ENCODE assay signal across 22 cellular contexts in genomic region chr2:182142062-182142461, GRCh38.
DNase-seq lines count a peak whose midpoint lies in the region; ATAC-seq and TF ChIP-seq lines count a peak whose summit lies in the region.
"Had no signal": no experiment of that assay in that cellular context is flagged by ENCODE, and none has a peak within 500 bp of the region (broad histone marks: within the 10 kb centered on the region; RNA-seq: fewer than 3 reads in every experiment).

No MANE protein-coding gene starts in this region.

- H3K27me3 Mint-ChIP-seq in progenitor cell of endocrine pancreas = no peaks in the 10 kb centered on the region
- H3K27me3 Mint-ChIP-seq: CD4-positive, CD25-positive, alpha-beta regulatory T cell; IgD-negative memory B cell had no signal

- ATAC-seq in left ventricle myocardium superior = peak; percentile 29
- no peak for ATAC-seq in Right ventricle myocardium inferior
- no peak for ATAC-seq in SK-N-SH treated with all-trans-retinoic acid at 6 μM for 48 hours
- no peak for ATAC-seq in GM18520 (IDR thresholded peaks at IDR 0.05; ENCODE audit: unreplicated experiment)
- ATAC-seq: A549 had no signal

- no peaks in the 10 kb centered on the region for H3K36me3 Mint-ChIP-seq in progenitor cell of endocrine pancreas (ENCODE audit: insufficient read depth)
- H3K36me3 Mint-ChIP-seq: CD4-positive, CD25-positive, alpha-beta regulatory T cell; IgD-negative memory B cell had no signal

- peak overlapping the region; percentile 18 for H3K27ac Mint-ChIP-seq in progenitor cell of endocrine pancreas
- H3K27ac Mint-ChIP-seq: CD4-positive, CD25-positive, alpha-beta regulatory T cell; IgD-negative memory B cell had no signal

- intact Hi-C loops in left ventricle myocardium superior (cut with micrococcal nuclease) = no loop called here
- intact Hi-C loops in Right ventricle myocardium inferior (cut with DNase I) = no loop called here
- intact Hi-C loops in tibial artery (cut with DNase I; ENCODE audit: low total_unique reads) = no loop called here

- no peaks in the 10 kb centered on the region for H3K36me3 ChIP-seq in tibial artery
- H3K36me3 ChIP-seq: BE2C had no signal

- TF ChIP-seq CTCF in fibroblast of pulmonary artery (IDR thresholded peaks at IDR 0.05; ENCODE audit: low read length, missing control alignments) = no peak
- TF ChIP-seq CTCF in progenitor cell of endocrine pancreas (IDR thresholded peaks at IDR 0.05; ENCODE audit: unreplicated experiment) = no peak
- TF ChIP-seq CTCF in tibial artery (IDR thresholded peaks at IDR 0.05) = no peak

- peaks cover 0 to 19% (median 5%) of the 10 kb centered on the region in 4 donors for H3K4me1 ChIP-seq in tibial artery
- H3K4me1 ChIP-seq: A549, BE2C had no signal

- H3K9me3 Mint-ChIP-seq in progenitor cell of endocrine pancreas (ENCODE audit: low read depth) = no peaks in the 10 kb centered on the region
- H3K9me3 Mint-ChIP-seq: CD4-positive, CD25-positive, alpha-beta regulatory T cell had no signal

- no peaks in the 10 kb centered on the region for H3K9me3 ChIP-seq in tibial artery
- H3K9me3 ChIP-seq: A549, BE2C had no signal

- H3K4me3 ChIP-seq in fibroblast of pulmonary artery (replicated peaks; ENCODE audit: low read depth, low read length) (no peak overlapping the region), tibial artery (no peak overlapping the region)
- H3K4me3 ChIP-seq: A549 had no signal

- H3K4me3 Mint-ChIP-seq in progenitor cell of endocrine pancreas (ENCODE audit: low read depth) = no peak overlapping the region
- H3K4me3 Mint-ChIP-seq: CD4-positive, CD25-positive, alpha-beta regulatory T cell; IgD-negative memory B cell had no signal

- no peaks in the 10 kb centered on the region for H3K27me3 ChIP-seq in tibial artery
- H3K27me3 ChIP-seq: BE2C had no signal

- H3K27ac ChIP-seq in tibial artery = no peak overlapping the region
- H3K27ac ChIP-seq: A549, RWPE1 had no signal

- DNase-seq in left ventricle myocardium superior (no peak), Right ventricle myocardium inferior (ENCODE audit: missing footprints) (no peak), fibroblast of pulmonary artery (ENCODE audit: low read depth) (peak; percentile 64), progenitor cell of endocrine pancreas (ENCODE audit: low spot score, unreplicated experiment) (no peak), inferior parietal cortex (ENCODE audit: extremely low spot score) (no peak), tibial artery (no peak)
- DNase-seq: BE2C; CD4-positive, CD25-positive, alpha-beta regulatory T cell; EL; GF-D8; NCI-H1105; NCI-H146; NCI-H2029; NCI-H2227 treated with DMSO at 0.1 percent for 48 hours; NCI-H510A treated with DMSO at 0.1 percent for 48 hours; NCI-H748 treated with DMSO at 0.1 percent for 48 hours; SIG-M5 had no signal

- peaks cover 17% of the 10 kb centered on the region for H3K4me1 Mint-ChIP-seq in progenitor cell of endocrine pancreas (ENCODE audit: low read depth)
- H3K4me1 Mint-ChIP-seq: CD4-positive, CD25-positive, alpha-beta regulatory T cell; IgD-negative memory B cell had no signal

TF ChIP-seq in SK-N-SH treated with all-trans-retinoic acid at 6 μM for 48 hours, 23 proteins besides CTCF, POLR2A, EP300 and RAD21:
- peak; percentile 71 for TF ChIP-seq ISL1 (CRISPR knock-in tag; IDR thresholded peaks at IDR 0.05)
- TF ChIP-seq ZC3H10 (CRISPR knock-in tag; IDR thresholded peaks at IDR 0.05) = no peak
